ENCODE assay signal across 10 cellular contexts in the genomic region with DNA sequence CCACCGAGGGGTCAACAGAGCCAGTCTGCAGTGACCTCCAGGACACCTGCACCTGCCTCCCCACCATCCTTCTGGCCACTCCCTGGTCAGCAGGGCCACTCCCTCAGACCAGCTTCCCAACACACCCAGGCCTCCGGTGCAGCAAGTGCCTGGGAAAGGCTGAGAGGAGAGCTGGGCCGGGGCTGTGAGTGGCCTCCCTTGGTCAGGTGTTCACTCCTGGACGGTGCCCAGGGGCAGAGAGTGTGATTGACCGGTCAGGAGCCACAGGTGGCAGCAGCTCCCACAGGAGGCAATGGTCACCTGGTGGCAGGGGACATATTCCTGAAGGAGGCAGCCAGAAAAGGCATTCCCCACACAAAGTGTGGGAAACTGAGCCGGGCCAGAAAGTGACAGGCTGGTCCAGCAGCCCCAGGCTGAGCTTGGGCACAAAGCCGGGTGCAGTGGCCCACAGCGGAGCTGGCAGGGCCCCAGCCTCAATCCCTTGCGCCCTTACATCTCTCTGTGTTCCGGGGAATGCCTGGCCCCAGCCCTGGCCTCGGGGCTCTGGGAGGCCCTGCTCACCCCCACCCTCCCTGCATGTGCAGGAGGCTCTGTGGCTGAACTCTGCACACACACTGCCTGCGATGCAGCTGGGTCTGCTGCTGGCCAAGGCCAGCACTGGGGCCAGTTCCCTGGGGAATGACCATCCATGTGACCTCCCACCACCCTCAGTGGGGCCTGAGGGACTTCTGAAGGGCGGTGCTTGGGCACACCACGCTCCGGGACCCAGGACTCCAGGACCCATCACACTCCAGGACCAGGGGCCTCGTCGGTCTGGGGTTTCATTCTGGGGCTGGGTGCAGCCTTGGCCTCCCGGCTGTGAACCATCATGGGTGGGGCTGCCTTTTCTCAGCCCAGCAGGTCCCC. TPM values are rescaled to one million over a fixed set of nuclear protein-coding genes. Genes with fewer than 3 reads are reported as not detected.
A peak's percentile ranks its signal among the peaks of the same experiment; 100 is the strongest.
DNase-seq lines count a peak whose midpoint lies in the region; ATAC-seq and TF ChIP-seq lines count a peak whose summit lies in the region.
"Had no signal": no experiment of that assay in that cellular context is flagged by ENCODE, and none has a peak within 500 bp of the region (broad histone marks: within the 10 kb centered on the region; RNA-seq: fewer than 3 reads in every experiment).

No MANE protein-coding gene starts in this region.

- peaks cover 12% of the 10 kb centered on the region for H3K36me3 Mint-ChIP-seq in activated CD4-positive, alpha-beta T cell treated with anti-CD3 and anti-CD28 coated beads, Interleukin-2, amount 10 ng/mL, durations not matched to agents 24 days and 14 days (ENCODE audit: low read depth)

- DNase-seq in activated CD4-positive, alpha-beta T cell treated with anti-CD3 and anti-CD28 coated beads, Interleukin-2, amount 10 ng/mL, durations not matched to agents 24 days and 14 days, result peak; percentile 60
- no peak for DNase-seq in activated CD4-positive, alpha-beta T cell treated with anti-CD3 and anti-CD28 coated beads for 1 hour
- DNase-seq in left kidney (ENCODE audit: low read depth, low spot score) (peak; percentile 50), upper lobe of right lung (peak; percentile 94), MV-4-11 (lab: John Stamatoyannopoulos, UW) (no peak)
- DNase-seq in activated naive CD4-positive, alpha-beta T cell (lab: John Stamatoyannopoulos, UW), result no peak
- DNase-seq: 8988T; activated T-cell treated with anti-CD3 and anti-CD28 coated beads, Interleukin-2, amount 50 U/mL, for 48 hours; NCI-H2081 had no signal

- peak; percentile 65 for ATAC-seq in upper lobe of right lung

- H3K27me3 Mint-ChIP-seq in activated CD4-positive, alpha-beta T cell treated with anti-CD3 and anti-CD28 coated beads, Interleukin-2, amount 10 ng/mL, durations not matched to agents 24 days and 14 days, result peaks cover 3% of the 10 kb centered on the region

- H3K36me3 ChIP-seq in upper lobe of right lung, result no peaks in the 10 kb centered on the region

- no peak overlapping the region for H3K27ac Mint-ChIP-seq in activated CD4-positive, alpha-beta T cell treated with anti-CD3 and anti-CD28 coated beads, Interleukin-2, amount 10 ng/mL, durations not matched to agents 24 days and 14 days

- intact Hi-C loops in activated CD4-positive, alpha-beta T cell treated with anti-CD3 and anti-CD28 coated beads, Interleukin-2, amount 10 ng/mL, durations not matched to agents 24 days and 14 days (cut with micrococcal nuclease), result no loop called here
- intact Hi-C loops in upper lobe of right lung (cut with DNase I), result no loop called here

- H3K4me1 ChIP-seq in upper lobe of right lung, result peaks cover 47% of the 10 kb centered on the region

- H3K27me3 ChIP-seq in upper lobe of right lung, result no peaks in the 10 kb centered on the region
- H3K27me3 ChIP-seq: hepatocyte had no signal

- H3K4me3 Mint-ChIP-seq in activated CD4-positive, alpha-beta T cell treated with anti-CD3 and anti-CD28 coated beads, Interleukin-2, amount 10 ng/mL, durations not matched to agents 24 days and 14 days, result no peak overlapping the region

- H3K4me1 Mint-ChIP-seq in activated CD4-positive, alpha-beta T cell treated with anti-CD3 and anti-CD28 coated beads, Interleukin-2, amount 10 ng/mL, durations not matched to agents 24 days and 14 days, result peaks cover 19% of the 10 kb centered on the region

- TF ChIP-seq CTCF in upper lobe of right lung (IDR thresholded peaks at IDR 0.05), result peak; percentile 16

- H3K4me3 ChIP-seq in upper lobe of right lung, result no peak overlapping the region
- H3K4me3 ChIP-seq: hepatocyte had no signal

- H3K9me3 ChIP-seq in upper lobe of right lung, result no peaks in the 10 kb centered on the region

- peak overlapping the region; percentile 70 for H3K27ac ChIP-seq in upper lobe of right lung
- H3K27ac ChIP-seq: hepatocyte had no signal

- H3K9me3 Mint-ChIP-seq in activated CD4-positive, alpha-beta T cell treated with anti-CD3 and anti-CD28 coated beads, Interleukin-2, amount 10 ng/mL, durations not matched to agents 24 days and 14 days, result no peaks in the 10 kb centered on the region

RNA-seq across cellular contexts. Expression of a gene that starts 1.2 kb away (rescaled TPM):
- total RNA-seq in activated CD4-positive, alpha-beta T cell treated with anti-CD3 and anti-CD28 coated beads, Interleukin-2, amount 10 ng/mL, durations not matched to agents 24 days and 14 days, result not detected in 2 replicates
- total RNA-seq in upper lobe of right lung, result not detected

RNA-seq across cellular contexts. Expression of a gene that starts 14.4 kb away (rescaled TPM):
- 231 and 234 TPM in 2 replicates for total RNA-seq in activated CD4-positive, alpha-beta T cell treated with anti-CD3 and anti-CD28 coated beads, Interleukin-2, amount 10 ng/mL, durations not matched to agents 24 days and 14 days
- 26.6 TPM for total RNA-seq in upper lobe of right lung

RNA-seq across cellular contexts. Expression of a gene that starts 16.4 kb away (rescaled TPM):
- total RNA-seq in activated CD4-positive, alpha-beta T cell treated with anti-CD3 and anti-CD28 coated beads, Interleukin-2, amount 10 ng/mL, durations not matched to agents 24 days and 14 days, result 250 and 251 TPM in 2 replicates
- total RNA-seq in upper lobe of right lung, result 176 TPM

RNA-seq across cellular contexts. Expression of a gene that starts 23.4 kb away (rescaled TPM):
- total RNA-seq in activated CD4-positive, alpha-beta T cell treated with anti-CD3 and anti-CD28 coated beads, Interleukin-2, amount 10 ng/mL, durations not matched to agents 24 days and 14 days, result 123 and 125 TPM in 2 replicates
- 206 TPM for total RNA-seq in upper lobe of right lung

RNA-seq across cellular contexts. Expression of a gene that starts 41.9 kb away (rescaled TPM):
- total RNA-seq in activated CD4-positive, alpha-beta T cell treated with anti-CD3 and anti-CD28 coated beads, Interleukin-2, amount 10 ng/mL, durations not matched to agents 24 days and 14 days, result 66.7 and 69.0 TPM in 2 replicates
- total RNA-seq in upper lobe of right lung, result 3.3 TPM

Comparison
In these comparisons a context has a peak if more than half of its experiments do, and no peak if none do; other contexts are left out.
1. DNase-seq: peak in activated CD4-positive, alpha-beta T cell treated with anti-CD3 and anti-CD28 coated beads, Interleukin-2, amount 10 ng/mL, durations not matched to agents 24 days and 14 days (single experiment), left kidney (single experiment) and upper lobe of right lung (single experiment); none in activated CD4-positive, alpha-beta T cell treated with anti-CD3 and anti-CD28 coated beads for 1 hour (single experiment), activated naive CD4-positive, alpha-beta T cell (0 of 4) and MV-4-11 (single experiment).